ENCODE assay signal across 25 cellular contexts in the genomic region with DNA sequence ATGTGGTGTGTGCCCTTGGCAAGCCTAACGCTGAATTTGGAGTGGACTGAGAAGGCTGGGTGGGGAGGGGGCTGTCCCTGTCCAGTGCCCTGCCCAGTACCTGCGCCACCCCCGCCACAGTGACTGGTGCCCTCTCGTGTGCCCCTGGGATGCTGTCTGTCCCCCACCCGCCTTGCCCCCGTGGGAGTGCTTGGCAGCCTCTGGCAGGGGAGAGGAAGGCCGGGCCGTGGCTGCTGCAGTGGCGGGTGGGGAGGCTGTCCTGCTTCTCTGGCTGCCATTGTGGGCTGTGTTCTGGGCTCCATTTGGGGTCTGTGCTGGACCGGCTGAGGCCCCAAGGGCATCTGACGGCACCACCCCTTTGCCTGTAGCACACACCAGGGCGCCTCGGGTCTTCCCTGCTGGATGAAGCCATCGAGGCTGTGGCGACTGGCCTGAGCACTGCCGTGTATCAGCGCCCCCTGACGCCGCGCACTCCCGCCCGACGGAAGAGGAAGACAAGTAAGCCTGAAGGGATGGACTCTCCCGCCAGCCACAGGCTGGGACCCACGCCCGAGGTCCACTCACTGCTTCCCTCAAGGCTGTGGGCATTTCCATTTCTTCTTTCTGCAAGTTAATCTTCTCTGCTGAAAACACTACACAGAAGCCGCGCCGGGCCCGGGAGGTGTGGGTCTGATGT. TPM values are rescaled to one million over a fixed set of nuclear protein-coding genes. Genes with fewer than 3 reads are reported as not detected.
DNase-seq lines count a peak whose midpoint lies in the region; ATAC-seq, FAIRE-seq and TF ChIP-seq lines count a peak whose summit lies in the region.
"Had no signal": no experiment of that assay in that cellular context is flagged by ENCODE, and none has a peak within 500 bp of the region (broad histone marks: within the 10 kb centered on the region; RNA-seq: fewer than 3 reads in every experiment).

No MANE protein-coding gene starts in this region.

- CTCF ChIA-PET in HepG2 (lab: Yijun Ruan, JAX; ENCODE audit: low intra/inter-chr PET ratio, low total read pairs), result no interaction called here

- H4K20me1 ChIP-seq in astrocyte (ENCODE audit: insufficient read depth, low read length) (peaks cover 63% of the 10 kb centered on the region), HepG2 (ENCODE audit: insufficient read depth, low read length) (peaks cover 4% of the 10 kb centered on the region; the same call in 1 of the 2 replicates)

- no TSS peak for BruUV-seq in HepG2 (replicated peaks; lab: Mats Ljungman, UMichigan)

- POLR2A ChIA-PET in HepG2 (lab: Yijun Ruan, JAX), result no interaction called here

- no peak for TF ChIP-seq EP300 in HepG2 (IDR thresholded peaks at IDR 0.05; ENCODE audit: low read depth in 2 of 2, low read length in 2 of 2)
- TF ChIP-seq EP300 in HepG2 (CRISPR knock-in tag; IDR thresholded peaks at IDR 0.05; ENCODE audit: borderline replicate concordance), result no peak

- H3K9ac ChIP-seq in astrocyte (ENCODE audit: low read length) (no peak overlapping the region), HepG2 (ENCODE audit: insufficient read depth, low read depth, low read length) (no peak overlapping the region)
- H3K9ac ChIP-seq: BLaER1, KMS-11 had no signal

- ATAC-seq in HepG2 (no peak), GM21381 (IDR thresholded peaks at IDR 0.05; ENCODE audit: unreplicated experiment) (no peak)
- ATAC-seq: PC-3 had no signal

- H3K4me1 ChIP-seq in astrocyte (ENCODE audit: insufficient read depth, low read length) (no peaks in the 10 kb centered on the region), HepG2 (ENCODE audit: insufficient read depth, low read length) (peaks cover 12% of the 10 kb centered on the region)
- H3K4me1 ChIP-seq: BLaER1, HAP-1 had no signal

- H3K4me1 Mint-ChIP-seq in CD14-positive monocyte, result no peaks in the 10 kb centered on the region
- no peaks in the 10 kb centered on the region for H3K4me1 Mint-ChIP-seq in astrocyte (ENCODE audit: low read depth, unreplicated experiment)
- peaks cover 12% of the 10 kb centered on the region for H3K4me1 Mint-ChIP-seq in activated CD4-positive, alpha-beta T cell treated with anti-CD3 and anti-CD28 coated beads, Interleukin-2, amount 10 ng/mL, durations not matched to agents 24 days and 14 days

- H3K4me3 Mint-ChIP-seq in CD14-positive monocyte (no peak overlapping the region), astrocyte (ENCODE audit: unreplicated experiment) (no peak overlapping the region)
- no peak overlapping the region for H3K4me3 Mint-ChIP-seq in activated CD4-positive, alpha-beta T cell treated with anti-CD3 and anti-CD28 coated beads, Interleukin-2, amount 10 ng/mL, durations not matched to agents 24 days and 14 days
- H3K4me3 Mint-ChIP-seq: CD4-positive, alpha-beta T cell; HFFc6 had no signal

- H3K36me3 Mint-ChIP-seq in CD14-positive monocyte, result peaks cover 66 to 97% of the 10 kb centered on the region in 2 donors
- H3K36me3 Mint-ChIP-seq in astrocyte (ENCODE audit: low read depth, unreplicated experiment), result peaks cover 20% of the 10 kb centered on the region
- H3K36me3 Mint-ChIP-seq in activated CD4-positive, alpha-beta T cell treated with anti-CD3 and anti-CD28 coated beads, Interleukin-2, amount 10 ng/mL, durations not matched to agents 24 days and 14 days (ENCODE audit: low read depth), result peaks cover 57% of the 10 kb centered on the region

- intact Hi-C loops in CD14-positive monocyte (cut with micrococcal nuclease) (no loop called here), HepG2 (cut with micrococcal nuclease; ENCODE audit: unreplicated experiment) (no loop called here)
- intact Hi-C loops in activated CD4-positive, alpha-beta T cell treated with anti-CD3 and anti-CD28 coated beads, Interleukin-2, amount 10 ng/mL, durations not matched to agents 24 days and 14 days (cut with micrococcal nuclease), result no loop called here

- H3K4me2 ChIP-seq in astrocyte (ENCODE audit: low read length) (no peak overlapping the region), HepG2 (ENCODE audit: low read depth, low read length) (no peak overlapping the region)
- H3K4me2 ChIP-seq: BLaER1, KMS-11 had no signal

- H3K27ac ChIP-seq in astrocyte (ENCODE audit: low read depth, low read length) (no peak overlapping the region), HepG2 (ENCODE audit: extremely low read length, insufficient read depth, low read length) (no peak overlapping the region)
- H3K27ac ChIP-seq: BLaER1, KMS-11 had no signal

- in situ Hi-C loops in HepG2 (cut with HindIII; ENCODE audit: extremely low pct_ligation_motif_present, low pct_unique_long_range_greater_than_20kb), result loop anchor here (5.0 kb wide), 1 partner anchor 41 kb away; no protein-coding TSS in a partner anchor

- no peak for TF ChIP-seq POLR2A in HepG2 (IDR thresholded peaks at IDR 0.05; ENCODE audit: insufficient read depth in 1 of 2, low read depth in 2 of 2, low read length in 2 of 2)

- peaks cover 0 to 2% (median 0%) of the 10 kb centered on the region in 3 donors for H3K27me3 Mint-ChIP-seq in CD14-positive monocyte (ENCODE audit: low read depth in 3 of 3)
- no peaks in the 10 kb centered on the region for H3K27me3 Mint-ChIP-seq in astrocyte (ENCODE audit: low read depth, unreplicated experiment)
- H3K27me3 Mint-ChIP-seq in activated CD4-positive, alpha-beta T cell treated with anti-CD3 and anti-CD28 coated beads, Interleukin-2, amount 10 ng/mL, durations not matched to agents 24 days and 14 days, result no peaks in the 10 kb centered on the region
- H3K27me3 Mint-ChIP-seq: CD4-positive, alpha-beta T cell had no signal

- H3K4me3 ChIP-seq in astrocyte (ENCODE audit: insufficient read depth, low read depth, low read length) (no peak overlapping the region), HepG2 (replicated peaks in 1 of 3; ENCODE audit: insufficient read depth in 1 of 3, low read depth in 2 of 3, low read length in 3 of 3) (no peak overlapping the region)
- H3K4me3 ChIP-seq: BLaER1, HAP-1 had no signal

- H3K36me3 ChIP-seq in astrocyte (ENCODE audit: insufficient read depth, low read length) (peaks cover 29% of the 10 kb centered on the region), HepG2 (replicated peaks in 1 of 2; ENCODE audit: control insufficient read depth in 1 of 2, insufficient read depth in 2 of 2, low read length in 2 of 2) (peaks cover 45 to 87% of the 10 kb centered on the region in 2 experiments)

- DNase-seq in CD14-positive monocyte (ENCODE audit: low spot score) (peak; percentile 37), astrocyte (ENCODE audit: low read depth) (no peak), HepG2 (ENCODE audit: low spot score) (no peak), amygdala (lab: John Stamatoyannopoulos, UW) (no peak)
- no peak for DNase-seq in activated CD4-positive, alpha-beta T cell treated with anti-CD3 and anti-CD28 coated beads, Interleukin-2, amount 10 ng/mL, durations not matched to agents 24 days and 14 days
- DNase-seq: CD4-positive, alpha-beta T cell; GOT3; HFFc6; MM.1S; NCI-H2029; NCI-H446; NCI-H526; NCI-H82; NK-92 treated with Interleukin-12 subunit alpha and Interleukin-12 subunit beta, amount 100 ng/mL, for 24 hours; PC-3; SHP77 had no signal

- H3K9me3 Mint-ChIP-seq in CD14-positive monocyte (no peaks in the 10 kb centered on the region), astrocyte (ENCODE audit: unreplicated experiment) (no peaks in the 10 kb centered on the region)
- no peaks in the 10 kb centered on the region for H3K9me3 Mint-ChIP-seq in activated CD4-positive, alpha-beta T cell treated with anti-CD3 and anti-CD28 coated beads, Interleukin-2, amount 10 ng/mL, durations not matched to agents 24 days and 14 days
- H3K9me3 Mint-ChIP-seq: CD4-positive, alpha-beta T cell; HFFc6 had no signal

- H3K9me3 ChIP-seq in astrocyte (ENCODE audit: insufficient read depth, low read depth, low read length), result no peaks in the 10 kb centered on the region
- no peaks in the 10 kb centered on the region for H3K9me3 ChIP-seq in HepG2 (ENCODE audit: low read length)
- H3K9me3 ChIP-seq: BLaER1, HAP-1 had no signal

- peaks cover 37% of the 10 kb centered on the region for H3K79me2 ChIP-seq in astrocyte (ENCODE audit: insufficient read depth, low read length)
- H3K79me2 ChIP-seq in HepG2 (ENCODE audit: insufficient read depth, low read length), result peaks cover 2% of the 10 kb centered on the region

- H3K27ac Mint-ChIP-seq in CD14-positive monocyte (peak overlapping the region in 3 of 7 donors; percentile 25 to 82 (median 47)), astrocyte (ENCODE audit: unreplicated experiment) (peak overlapping the region; percentile 6)
- H3K27ac Mint-ChIP-seq in activated CD4-positive, alpha-beta T cell treated with anti-CD3 and anti-CD28 coated beads, Interleukin-2, amount 10 ng/mL, durations not matched to agents 24 days and 14 days, result no peak overlapping the region
- H3K27ac Mint-ChIP-seq: HFFc6 had no signal

- H3K27me3 ChIP-seq in astrocyte (ENCODE audit: insufficient read depth, low read length), result no peaks in the 10 kb centered on the region
- H3K27me3 ChIP-seq in HepG2 (ENCODE audit: control insufficient read depth in 1 of 2, insufficient read depth in 2 of 2, low read length in 2 of 2), result no peaks in the 10 kb centered on the region
- H3K27me3 ChIP-seq: BLaER1 had no signal

- WGBS in HepG2 (ENCODE audit: low lambda C conversion rate), result 97% methylated on average over 25 of the region's 30 CpGs

- no peak for TF ChIP-seq CTCF in CD14-positive monocyte (IDR thresholded peaks at IDR 0.05)
- TF ChIP-seq CTCF in astrocyte (IDR thresholded peaks at IDR 0.05; ENCODE audit: insufficient read depth, low read depth, low read length), result no peak
- no peak for TF ChIP-seq CTCF in HepG2 (CRISPR knock-in tag; IDR thresholded peaks at IDR 0.05)

- TF ChIP-seq RAD21 in HepG2 (CRISPR knock-in tag; IDR thresholded peaks at IDR 0.05), result no peak

- H2AFZ ChIP-seq in astrocyte (ENCODE audit: low read depth, low read length) (no peak overlapping the region), HepG2 (ENCODE audit: low read length) (no peak overlapping the region)

- FAIRE-seq in astrocyte (lab: Jason Lieb, UNC) (no peak), HepG2 (lab: Jason Lieb, UNC) (no peak)
- FAIRE-seq: D721Med, GM18507, HTR-8/SVneo had no signal

RNA-seq across cellular contexts. Expression of a gene that starts 17.6 kb away (rescaled TPM):
- polyA plus RNA-seq in CD14-positive monocyte, result 10 to 100 TPM; 38.6 to 42.9 TPM
- 75.4 and 80.6 TPM in 2 replicates for total RNA-seq in astrocyte
- not detected in 2 replicates for total RNA-seq in HepG2 (2016; rRNA removed; fragmentation: Illumina TruSeq; extraction: Trizol)
- not detected in 2 replicates for total RNA-seq in HepG2 (2016; cell fraction: cytosol; rRNA removed; fragmentation: Illumina TruSeq; extraction: Trizol; ENCODE audit: low read depth)
- total RNA-seq in HepG2 (2016; cell fraction: insoluble cytoplasmic fraction; rRNA removed; fragmentation: Illumina TruSeq; extraction: Trizol), result not detected in 2 replicates
- not detected in 2 replicates for total RNA-seq in HepG2 (2016; cell fraction: membrane; rRNA removed; fragmentation: Illumina TruSeq; extraction: Trizol)
- total RNA-seq in HepG2 (2016; cell fraction: nucleus; rRNA removed; fragmentation: Illumina TruSeq; extraction: Trizol), result not detected in 2 replicates
- polyA plus RNA-seq in HepG2 (2011; rRNA removed), result 0.04 TPM in 1 of 2 replicates, not detected in the other
- 0.03 TPM in 1 of 2 replicates, not detected in the other for polyA plus RNA-seq in HepG2 (2011; cell fraction: cytosol; rRNA removed)
- polyA plus RNA-seq in HepG2 (2011; cell fraction: nucleus; rRNA removed), result 0.47 and 0.69 TPM in 2 replicates
- polyA plus RNA-seq in HepG2 (2012), result 0.42 and 0.91 TPM in 2 replicates
- not detected in 2 replicates for polyA plus RNA-seq in HepG2 (2016; cell fraction: cytosol; fragmentation: Illumina TruSeq; extraction: Trizol; ENCODE audit: low read depth)
- polyA plus RNA-seq in HepG2 (2016; cell fraction: insoluble cytoplasmic fraction; fragmentation: Illumina TruSeq; extraction: Trizol; ENCODE audit: low read depth), result not detected in 2 replicates
- not detected in 2 replicates for polyA plus RNA-seq in HepG2 (2016; cell fraction: membrane; fragmentation: Illumina TruSeq; extraction: Trizol; ENCODE audit: low read depth)
- not detected in 2 replicates for polyA plus RNA-seq in HepG2 (2016; cell fraction: nucleus; fragmentation: Illumina TruSeq; extraction: Trizol; ENCODE audit: insufficient read depth, low read depth)
- 3.8 TPM in 1 of 2 replicates, not detected in the other for polyA minus RNA-seq in HepG2 (2011; rRNA and poly(A)+ RNA removed; ENCODE audit: low replicate concordance)
- polyA minus RNA-seq in HepG2 (2011; cell fraction: cytosol; rRNA and poly(A)+ RNA removed), result not detected in 2 replicates
- polyA minus RNA-seq in HepG2 (2011; cell fraction: nucleus; rRNA and poly(A)+ RNA removed), result not detected in 2 replicates
- 42.8 and 45.3 TPM in 2 replicates for total RNA-seq in activated CD4-positive, alpha-beta T cell treated with anti-CD3 and anti-CD28 coated beads, Interleukin-2, amount 10 ng/mL, durations not matched to agents 24 days and 14 days

RNA-seq across cellular contexts. Expression of a gene that starts 21.9 kb away (rescaled TPM):
- polyA plus RNA-seq in CD14-positive monocyte (1 to 10 TPM; 1.3 to 3.3 TPM), HepG2 (2011; rRNA removed) (8.2 and 11.2 TPM in 2 replicates)
- total RNA-seq in astrocyte (38.0 and 38.3 TPM in 2 replicates), HepG2 (2016; rRNA removed; fragmentation: Illumina TruSeq; extraction: Trizol) (13.7 and 16.7 TPM in 2 replicates)
- total RNA-seq in HepG2 (2016; cell fraction: cytosol; rRNA removed; fragmentation: Illumina TruSeq; extraction: Trizol; ENCODE audit: low read depth), result 7.4 and 7.9 TPM in 2 replicates
- total RNA-seq in HepG2 (2016; cell fraction: insoluble cytoplasmic fraction; rRNA removed; fragmentation: Illumina TruSeq; extraction: Trizol), result 10.7 and 17.0 TPM in 2 replicates
- total RNA-seq in HepG2 (2016; cell fraction: membrane; rRNA removed; fragmentation: Illumina TruSeq; extraction: Trizol), result 5.1 and 6.1 TPM in 2 replicates
- 10.8 and 14.2 TPM in 2 replicates for total RNA-seq in HepG2 (2016; cell fraction: nucleus; rRNA removed; fragmentation: Illumina TruSeq; extraction: Trizol)
- polyA plus RNA-seq in HepG2 (2011; cell fraction: cytosol; rRNA removed), result 4.8 and 7.0 TPM in 2 replicates
- polyA plus RNA-seq in HepG2 (2011; cell fraction: nucleus; rRNA removed), result 30.1 and 30.7 TPM in 2 replicates
- 7.4 and 8.1 TPM in 2 replicates for polyA plus RNA-seq in HepG2 (2012)
- 1.6 and 1.8 TPM in 2 replicates for polyA plus RNA-seq in HepG2 (2016; cell fraction: cytosol; fragmentation: Illumina TruSeq; extraction: Trizol; ENCODE audit: low read depth)
- polyA plus RNA-seq in HepG2 (2016; cell fraction: insoluble cytoplasmic fraction; fragmentation: Illumina TruSeq; extraction: Trizol; ENCODE audit: low read depth), result 10.7 and 13.7 TPM in 2 replicates
- 2.1 and 2.5 TPM in 2 replicates for polyA plus RNA-seq in HepG2 (2016; cell fraction: membrane; fragmentation: Illumina TruSeq; extraction: Trizol; ENCODE audit: low read depth)
- polyA plus RNA-seq in HepG2 (2016; cell fraction: nucleus; fragmentation: Illumina TruSeq; extraction: Trizol; ENCODE audit: insufficient read depth, low read depth), result 25.7 and 27.7 TPM in 2 replicates
- 13.6 and 18.7 TPM in 2 replicates for polyA minus RNA-seq in HepG2 (2011; rRNA and poly(A)+ RNA removed; ENCODE audit: low replicate concordance)
- polyA minus RNA-seq in HepG2 (2011; cell fraction: cytosol; rRNA and poly(A)+ RNA removed), result 7.8 and 7.9 TPM in 2 replicates
- 17.4 and 19.9 TPM in 2 replicates for polyA minus RNA-seq in HepG2 (2011; cell fraction: nucleus; rRNA and poly(A)+ RNA removed)
- 54.8 and 57.4 TPM in 2 replicates for total RNA-seq in activated CD4-positive, alpha-beta T cell treated with anti-CD3 and anti-CD28 coated beads, Interleukin-2, amount 10 ng/mL, durations not matched to agents 24 days and 14 days

RNA-seq across cellular contexts. Expression of a gene that starts 26.6 kb away (rescaled TPM):
- polyA plus RNA-seq in CD14-positive monocyte (under 1 TPM; 0.18 TPM), HepG2 (2011; rRNA removed) (0.68 and 0.71 TPM in 2 replicates)
- total RNA-seq in astrocyte (0.12 TPM in 1 of 2 replicates, not detected in the other), HepG2 (2016; rRNA removed; fragmentation: Illumina TruSeq; extraction: Trizol) (0.21 and 0.46 TPM in 2 replicates)
- total RNA-seq in HepG2 (2016; cell fraction: cytosol; rRNA removed; fragmentation: Illumina TruSeq; extraction: Trizol; ENCODE audit: low read depth), result 0.09 TPM in 1 of 2 replicates, not detected in the other
- 0.52 TPM in 1 of 2 replicates, not detected in the other for total RNA-seq in HepG2 (2016; cell fraction: insoluble cytoplasmic fraction; rRNA removed; fragmentation: Illumina TruSeq; extraction: Trizol)
- 0.25 and 0.52 TPM in 2 replicates for total RNA-seq in HepG2 (2016; cell fraction: membrane; rRNA removed; fragmentation: Illumina TruSeq; extraction: Trizol)
- 0.65 and 0.72 TPM in 2 replicates for total RNA-seq in HepG2 (2016; cell fraction: nucleus; rRNA removed; fragmentation: Illumina TruSeq; extraction: Trizol)
- 0.19 and 0.67 TPM in 2 replicates for polyA plus RNA-seq in HepG2 (2011; cell fraction: cytosol; rRNA removed)
- polyA plus RNA-seq in HepG2 (2011; cell fraction: nucleus; rRNA removed), result 1.8 and 3.5 TPM in 2 replicates
- 0.37 and 0.71 TPM in 2 replicates for polyA plus RNA-seq in HepG2 (2012)
- 0.06 and 0.12 TPM in 2 replicates for polyA plus RNA-seq in HepG2 (2016; cell fraction: cytosol; fragmentation: Illumina TruSeq; extraction: Trizol; ENCODE audit: low read depth)
- polyA plus RNA-seq in HepG2 (2016; cell fraction: insoluble cytoplasmic fraction; fragmentation: Illumina TruSeq; extraction: Trizol; ENCODE audit: low read depth), result 0.70 and 0.90 TPM in 2 replicates
- 0.11 and 0.40 TPM in 2 replicates for polyA plus RNA-seq in HepG2 (2016; cell fraction: membrane; fragmentation: Illumina TruSeq; extraction: Trizol; ENCODE audit: low read depth)
- polyA plus RNA-seq in HepG2 (2016; cell fraction: nucleus; fragmentation: Illumina TruSeq; extraction: Trizol; ENCODE audit: insufficient read depth, low read depth), result 3.1 and 3.6 TPM in 2 replicates
- 0.62 TPM in 1 of 2 replicates, not detected in the other for polyA minus RNA-seq in HepG2 (2011; rRNA and poly(A)+ RNA removed; ENCODE audit: low replicate concordance)
- polyA minus RNA-seq in HepG2 (2011; cell fraction: cytosol; rRNA and poly(A)+ RNA removed), result 0.40 TPM in 1 of 2 replicates, not detected in the other
- polyA minus RNA-seq in HepG2 (2011; cell fraction: nucleus; rRNA and poly(A)+ RNA removed), result 0.26 and 0.75 TPM in 2 replicates
- not detected in 2 replicates for total RNA-seq in activated CD4-positive, alpha-beta T cell treated with anti-CD3 and anti-CD28 coated beads, Interleukin-2, amount 10 ng/mL, durations not matched to agents 24 days and 14 days
- total RNA-seq: A172; CD4-positive, alpha-beta T cell; HFFc6; PC-3; SK-MEL-5 had no signal

RNA-seq across cellular contexts. Expression of a gene that starts 28.8 kb away (rescaled TPM):
- polyA plus RNA-seq in CD14-positive monocyte, result not detected
- 2.0 and 4.0 TPM in 2 replicates for total RNA-seq in astrocyte
- not detected in 2 replicates for total RNA-seq in HepG2 (2016; rRNA removed; fragmentation: Illumina TruSeq; extraction: Trizol)
- not detected in 2 replicates for total RNA-seq in HepG2 (2016; cell fraction: cytosol; rRNA removed; fragmentation: Illumina TruSeq; extraction: Trizol; ENCODE audit: low read depth)
- total RNA-seq in HepG2 (2016; cell fraction: insoluble cytoplasmic fraction; rRNA removed; fragmentation: Illumina TruSeq; extraction: Trizol), result not detected in 2 replicates
- not detected in 2 replicates for total RNA-seq in HepG2 (2016; cell fraction: membrane; rRNA removed; fragmentation: Illumina TruSeq; extraction: Trizol)
- not detected in 2 replicates for total RNA-seq in HepG2 (2016; cell fraction: nucleus; rRNA removed; fragmentation: Illumina TruSeq; extraction: Trizol)
- not detected in 2 replicates for polyA plus RNA-seq in HepG2 (2011; rRNA removed)
- not detected in 2 replicates for polyA plus RNA-seq in HepG2 (2011; cell fraction: cytosol; rRNA removed)
- polyA plus RNA-seq in HepG2 (2011; cell fraction: nucleus; rRNA removed), result not detected in 2 replicates
- polyA plus RNA-seq in HepG2 (2012), result not detected in 2 replicates
- not detected in 2 replicates for polyA plus RNA-seq in HepG2 (2016; cell fraction: cytosol; fragmentation: Illumina TruSeq; extraction: Trizol; ENCODE audit: low read depth)
- polyA plus RNA-seq in HepG2 (2016; cell fraction: insoluble cytoplasmic fraction; fragmentation: Illumina TruSeq; extraction: Trizol; ENCODE audit: low read depth), result not detected in 2 replicates
- polyA plus RNA-seq in HepG2 (2016; cell fraction: membrane; fragmentation: Illumina TruSeq; extraction: Trizol; ENCODE audit: low read depth), result not detected in 2 replicates
- polyA plus RNA-seq in HepG2 (2016; cell fraction: nucleus; fragmentation: Illumina TruSeq; extraction: Trizol; ENCODE audit: insufficient read depth, low read depth), result not detected in 2 replicates
- not detected in 2 replicates for polyA minus RNA-seq in HepG2 (2011; rRNA and poly(A)+ RNA removed; ENCODE audit: low replicate concordance)
- not detected in 2 replicates for polyA minus RNA-seq in HepG2 (2011; cell fraction: cytosol; rRNA and poly(A)+ RNA removed)
- polyA minus RNA-seq in HepG2 (2011; cell fraction: nucleus; rRNA and poly(A)+ RNA removed), result not detected in 2 replicates
- total RNA-seq in activated CD4-positive, alpha-beta T cell treated with anti-CD3 and anti-CD28 coated beads, Interleukin-2, amount 10 ng/mL, durations not matched to agents 24 days and 14 days, result not detected in 2 replicates
- total RNA-seq: A172; CD4-positive, alpha-beta T cell; HFFc6; PC-3; SK-MEL-5 had no signal

RNA-seq across cellular contexts. Expression of a gene that starts 37.4 kb away (rescaled TPM):
- 10 to 100 TPM in 1 of 2 donors, 1 to 10 TPM in 1; 10.0 to 12.4 TPM for polyA plus RNA-seq in CD14-positive monocyte
- total RNA-seq in astrocyte, result 31.1 and 32.3 TPM in 2 replicates
- total RNA-seq in HepG2 (2016; rRNA removed; fragmentation: Illumina TruSeq; extraction: Trizol), result 13.1 and 20.2 TPM in 2 replicates
- 5.4 and 5.7 TPM in 2 replicates for total RNA-seq in HepG2 (2016; cell fraction: cytosol; rRNA removed; fragmentation: Illumina TruSeq; extraction: Trizol; ENCODE audit: low read depth)
- 13.3 and 19.7 TPM in 2 replicates for total RNA-seq in HepG2 (2016; cell fraction: insoluble cytoplasmic fraction; rRNA removed; fragmentation: Illumina TruSeq; extraction: Trizol)
- total RNA-seq in HepG2 (2016; cell fraction: membrane; rRNA removed; fragmentation: Illumina TruSeq; extraction: Trizol), result 10.8 and 11.9 TPM in 2 replicates
- 16.7 and 17.2 TPM in 2 replicates for total RNA-seq in HepG2 (2016; cell fraction: nucleus; rRNA removed; fragmentation: Illumina TruSeq; extraction: Trizol)
- polyA plus RNA-seq in HepG2 (2011; rRNA removed), result 28.6 and 36.4 TPM in 2 replicates
- 22.3 and 49.0 TPM in 2 replicates for polyA plus RNA-seq in HepG2 (2011; cell fraction: cytosol; rRNA removed)
- polyA plus RNA-seq in HepG2 (2011; cell fraction: nucleus; rRNA removed), result 139 and 165 TPM in 2 replicates
- 8.9 and 12.6 TPM in 2 replicates for polyA plus RNA-seq in HepG2 (2012)
- polyA plus RNA-seq in HepG2 (2016; cell fraction: cytosol; fragmentation: Illumina TruSeq; extraction: Trizol; ENCODE audit: low read depth), result 4.7 and 6.0 TPM in 2 replicates
- 12.3 and 15.9 TPM in 2 replicates for polyA plus RNA-seq in HepG2 (2016; cell fraction: insoluble cytoplasmic fraction; fragmentation: Illumina TruSeq; extraction: Trizol; ENCODE audit: low read depth)
- polyA plus RNA-seq in HepG2 (2016; cell fraction: membrane; fragmentation: Illumina TruSeq; extraction: Trizol; ENCODE audit: low read depth), result 5.9 and 7.2 TPM in 2 replicates
- 32.6 and 40.7 TPM in 2 replicates for polyA plus RNA-seq in HepG2 (2016; cell fraction: nucleus; fragmentation: Illumina TruSeq; extraction: Trizol; ENCODE audit: insufficient read depth, low read depth)
- polyA minus RNA-seq in HepG2 (2011; rRNA and poly(A)+ RNA removed; ENCODE audit: low replicate concordance), result 6.7 and 39.4 TPM in 2 replicates
- 10.4 and 10.9 TPM in 2 replicates for polyA minus RNA-seq in HepG2 (2011; cell fraction: cytosol; rRNA and poly(A)+ RNA removed)
- 15.2 and 17.9 TPM in 2 replicates for polyA minus RNA-seq in HepG2 (2011; cell fraction: nucleus; rRNA and poly(A)+ RNA removed)
- 21.8 and 23.1 TPM in 2 replicates for total RNA-seq in activated CD4-positive, alpha-beta T cell treated with anti-CD3 and anti-CD28 coated beads, Interleukin-2, amount 10 ng/mL, durations not matched to agents 24 days and 14 days

Comparison
In these comparisons a context has a peak if more than half of its experiments do, and no peak if none do; other contexts are left out.
1. RNA of a gene that starts 17.6 kb away (total RNA-seq): 75.4 to 80.6 TPM in astrocyte and 42.8 to 45.3 TPM in activated CD4-positive, alpha-beta T cell treated with anti-CD3 and anti-CD28 coated beads, Interleukin-2, amount 10 ng/mL, durations not matched to agents 24 days and 14 days; not detected in HepG2; every median in the first group is over 10 times any median in the second.